Comparison of ENCODE assay signal across 23 cellular contexts in the genomic region with DNA sequence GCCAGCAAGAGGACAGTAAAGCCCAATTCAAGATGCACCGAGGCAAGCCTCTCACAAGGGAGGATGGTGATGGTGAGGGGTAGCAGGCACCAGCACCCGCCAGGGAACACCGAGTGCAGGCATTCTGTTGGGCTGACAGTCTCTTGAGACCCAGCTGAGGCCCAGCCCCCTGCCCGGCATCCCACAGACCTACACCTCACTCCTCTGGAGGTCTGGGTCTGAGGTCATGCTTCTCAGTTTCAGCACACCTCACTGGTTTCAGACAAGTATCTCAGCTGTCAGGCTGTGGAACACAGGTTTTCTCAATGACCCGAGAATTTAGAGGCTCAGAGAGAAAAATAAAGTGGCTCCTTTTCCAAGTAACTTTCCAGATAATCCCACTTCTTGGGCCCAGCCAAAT. TPM values are rescaled to one million over a fixed set of nuclear protein-coding genes. Genes with fewer than 3 reads are reported as not detected.
A peak's percentile ranks its signal among the peaks of the same experiment; 100 is the strongest.
DNase-seq lines count a peak whose midpoint lies in the region; ATAC-seq, FAIRE-seq and TF ChIP-seq lines count a peak whose summit lies in the region.
"Had no signal": no experiment of that assay in that cellular context is flagged by ENCODE, and none has a peak within 500 bp of the region (broad histone marks: within the 10 kb centered on the region; RNA-seq: fewer than 3 reads in every experiment).

No MANE protein-coding gene starts in this region.

- H3K4me3 Mint-ChIP-seq in stimulated activated naive B cell treated with anti-CD40 and anti-IgM and Interleukin-4, amounts not matched to agents 10 μg/mL and 1 μg/mL and 100 μg/mL, for 72 hours, result no peak overlapping the region
- H3K4me3 Mint-ChIP-seq in activated T-helper 1 cell treated with anti-CD3 and anti-CD28 coated beads, Interleukin-12 subunit alpha, Interleukin-12 subunit beta, Interleukin-2, Interleukin-4 antibody, amounts not matched to agents 30 ng/mL and 10 ng/mL and 1 ng/mL, durations not matched to agents 14 hours and 24 hours and 36 hours, result no peak overlapping the region

- FAIRE-seq in bronchial epithelial cell (lab: Jason Lieb, UNC), result peak; percentile 95
- FAIRE-seq: D721Med, RCC 7860 had no signal

- TF ChIP-seq CTCF in GM12865 (IDR thresholded peaks at IDR 0.05; ENCODE audit: insufficient read depth, low read depth, low read length, missing control alignments) (no peak), GM13977 (IDR thresholded peaks at IDR 0.05; ENCODE audit: extremely low read depth, insufficient read depth, missing control alignments) (no peak), bronchial epithelial cell (IDR thresholded peaks at IDR 0.05; ENCODE audit: insufficient read depth, low read length, severe bottlenecking) (no peak)

- H3K9me3 Mint-ChIP-seq in stimulated activated naive B cell treated with anti-CD40 and anti-IgM and Interleukin-4, amounts not matched to agents 10 μg/mL and 1 μg/mL and 100 μg/mL, for 72 hours, result no peaks in the 10 kb centered on the region
- no peaks in the 10 kb centered on the region for H3K9me3 Mint-ChIP-seq in activated T-helper 1 cell treated with anti-CD3 and anti-CD28 coated beads, Interleukin-12 subunit alpha, Interleukin-12 subunit beta, Interleukin-2, Interleukin-4 antibody, amounts not matched to agents 30 ng/mL and 10 ng/mL and 1 ng/mL, durations not matched to agents 14 hours and 24 hours and 36 hours

- ATAC-seq in stimulated activated naive B cell treated with anti-CD40 and anti-IgM and Interleukin-4, amounts not matched to agents 10 μg/mL and 1 μg/mL and 100 μg/mL, for 72 hours (replicated peaks), result no peak
- ATAC-seq: Right ventricle myocardium inferior had no signal

- H3K4me3 ChIP-seq in GM12865 (ENCODE audit: low read depth, low read length) (no peak overlapping the region), bronchial epithelial cell (ENCODE audit: low read depth, low read length) (no peak overlapping the region)

- intact Hi-C loops in activated T-helper 1 cell treated with anti-CD3 and anti-CD28 coated beads, Interleukin-12 subunit alpha, Interleukin-12 subunit beta, Interleukin-2, Interleukin-4 antibody, amounts not matched to agents 30 ng/mL and 10 ng/mL and 1 ng/mL, durations not matched to agents 14 hours and 24 hours and 36 hours (cut with micrococcal nuclease), result no loop called here

- in situ Hi-C loops in GM13977 (cut with MboI; ENCODE audit: low pct_unique_long_range_greater_than_20kb, low sequenced_read_pairs, unreplicated experiment), result loop anchor here (25.0 kb wide), 1 partner anchor 302 kb away; no protein-coding TSS in a partner anchor

- peaks cover 19 to 48% of the 10 kb centered on the region in 2 donors for H3K4me1 Mint-ChIP-seq in stimulated activated naive B cell treated with anti-CD40 and anti-IgM and Interleukin-4, amounts not matched to agents 10 μg/mL and 1 μg/mL and 100 μg/mL, for 72 hours
- H3K4me1 Mint-ChIP-seq in activated T-helper 1 cell treated with anti-CD3 and anti-CD28 coated beads, Interleukin-12 subunit alpha, Interleukin-12 subunit beta, Interleukin-2, Interleukin-4 antibody, amounts not matched to agents 30 ng/mL and 10 ng/mL and 1 ng/mL, durations not matched to agents 14 hours and 24 hours and 36 hours (ENCODE audit: low read depth), result no peaks in the 10 kb centered on the region

- H3K27me3 Mint-ChIP-seq in stimulated activated naive B cell treated with anti-CD40 and anti-IgM and Interleukin-4, amounts not matched to agents 10 μg/mL and 1 μg/mL and 100 μg/mL, for 72 hours, result no peaks in the 10 kb centered on the region
- no peaks in the 10 kb centered on the region for H3K27me3 Mint-ChIP-seq in activated T-helper 1 cell treated with anti-CD3 and anti-CD28 coated beads, Interleukin-12 subunit alpha, Interleukin-12 subunit beta, Interleukin-2, Interleukin-4 antibody, amounts not matched to agents 30 ng/mL and 10 ng/mL and 1 ng/mL, durations not matched to agents 14 hours and 24 hours and 36 hours (ENCODE audit: insufficient read depth)

- peaks cover 51 to 70% of the 10 kb centered on the region in 2 donors for H3K36me3 Mint-ChIP-seq in stimulated activated naive B cell treated with anti-CD40 and anti-IgM and Interleukin-4, amounts not matched to agents 10 μg/mL and 1 μg/mL and 100 μg/mL, for 72 hours
- peaks cover 43% of the 10 kb centered on the region for H3K36me3 Mint-ChIP-seq in activated T-helper 1 cell treated with anti-CD3 and anti-CD28 coated beads, Interleukin-12 subunit alpha, Interleukin-12 subunit beta, Interleukin-2, Interleukin-4 antibody, amounts not matched to agents 30 ng/mL and 10 ng/mL and 1 ng/mL, durations not matched to agents 14 hours and 24 hours and 36 hours (ENCODE audit: low read depth)

- DNase-seq in GM12865 (ENCODE audit: low read depth), result peak; percentile 41
- DNase-seq in GM13977 (ENCODE audit: low spot score), result peak; percentile 67
- DNase-seq in bronchial epithelial cell (ENCODE audit: low read depth), result no peak
- DNase-seq in stimulated activated naive B cell treated with anti-CD40 and anti-IgM and Interleukin-4, amounts not matched to agents 10 μg/mL and 1 μg/mL and 100 μg/mL, for 72 hours, result no peak
- no peak for DNase-seq in stimulated activated CD4-positive, alpha-beta T cell treated with anti-CD3 and anti-CD28 coated beads, Interleukin-1b, Interleukin-23, amount 100 ng/mL, for 48 hours
- no peak for DNase-seq in activated T-helper 1 cell treated with anti-CD3 and anti-CD28 coated beads, Interleukin-12 subunit alpha, Interleukin-12 subunit beta, Interleukin-2, Interleukin-4 antibody, amounts not matched to agents 30 ng/mL and 10 ng/mL and 1 ng/mL, durations not matched to agents 14 hours and 24 hours and 36 hours (ENCODE audit: low spot score)
- DNase-seq in activated naive CD4-positive, alpha-beta T cell treated with anti-CD3 and anti-CD28 coated beads, Interleukin-2, amount 50 U/mL, for 16 hours, result no peak
- DNase-seq: DMS53, GDM1, GOT3, HCEC 1CT, KG1, MV-4-11, NCI-H1105 treated with DMSO at 0.1 percent for 48 hours, NCI-H2081, NCI-H2171 treated with DMSO at 0.1 percent for 48 hours, NCI-H524 treated with DMSO at 0.1 percent for 48 hours, OCI-M1 had no signal

- peaks cover 69% of the 10 kb centered on the region for H3K36me3 ChIP-seq in bronchial epithelial cell (ENCODE audit: control insufficient read depth, insufficient read depth, low read length)

- peak overlapping the region; percentile 59 for H3K27ac Mint-ChIP-seq in stimulated activated naive B cell treated with anti-CD40 and anti-IgM and Interleukin-4, amounts not matched to agents 10 μg/mL and 1 μg/mL and 100 μg/mL, for 72 hours
- H3K27ac Mint-ChIP-seq in activated T-helper 1 cell treated with anti-CD3 and anti-CD28 coated beads, Interleukin-12 subunit alpha, Interleukin-12 subunit beta, Interleukin-2, Interleukin-4 antibody, amounts not matched to agents 30 ng/mL and 10 ng/mL and 1 ng/mL, durations not matched to agents 14 hours and 24 hours and 36 hours, result no peak overlapping the region

- H3K27me3 ChIP-seq in bronchial epithelial cell (ENCODE audit: control insufficient read depth, insufficient read depth, low read length), result no peaks in the 10 kb centered on the region

RNA-seq across cellular contexts. Expression of a gene that starts 27.7 kb away (rescaled TPM):
- 0.53 and 1.2 TPM in 2 replicates for total RNA-seq in bronchial epithelial cell
- 0.20 TPM in 1 of 2 replicates, not detected in the other for total RNA-seq in activated T-helper 1 cell treated with anti-CD3 and anti-CD28 coated beads, Interleukin-12 subunit alpha, Interleukin-12 subunit beta, Interleukin-2, Interleukin-4 antibody, amounts not matched to agents 30 ng/mL and 10 ng/mL and 1 ng/mL, durations not matched to agents 14 hours and 24 hours and 36 hours
- total RNA-seq: HT1080, SK-MEL-5 had no signal

RNA-seq across cellular contexts. Expression of a gene that starts 59.1 kb away (rescaled TPM):
- 53.2 and 140 TPM in 2 replicates for total RNA-seq in bronchial epithelial cell
- not detected in 2 replicates for total RNA-seq in activated T-helper 1 cell treated with anti-CD3 and anti-CD28 coated beads, Interleukin-12 subunit alpha, Interleukin-12 subunit beta, Interleukin-2, Interleukin-4 antibody, amounts not matched to agents 30 ng/mL and 10 ng/mL and 1 ng/mL, durations not matched to agents 14 hours and 24 hours and 36 hours

Comparison
In these comparisons a context has a peak if more than half of its experiments do, and no peak if none do; other contexts are left out.
1. DNase-seq: peak in GM12865 (single experiment) and GM13977 (single experiment); none in bronchial epithelial cell (single experiment), stimulated activated naive B cell treated with anti-CD40 and anti-IgM and Interleukin-4, amounts not matched to agents 10 μg/mL and 1 μg/mL and 100 μg/mL, for 72 hours (single experiment), stimulated activated CD4-positive, alpha-beta T cell treated with anti-CD3 and anti-CD28 coated beads, Interleukin-1b, Interleukin-23, amount 100 ng/mL, for 48 hours (single experiment), activated T-helper 1 cell treated with anti-CD3 and anti-CD28 coated beads, Interleukin-12 subunit alpha, Interleukin-12 subunit beta, Interleukin-2, Interleukin-4 antibody, amounts not matched to agents 30 ng/mL and 10 ng/mL and 1 ng/mL, durations not matched to agents 14 hours and 24 hours and 36 hours (single experiment) and activated naive CD4-positive, alpha-beta T cell treated with anti-CD3 and anti-CD28 coated beads, Interleukin-2, amount 50 U/mL, for 16 hours (single experiment).
2. RNA of a gene that starts 59.1 kb away (total RNA-seq): 53.2 to 140 TPM in bronchial epithelial cell; not detected in activated T-helper 1 cell treated with anti-CD3 and anti-CD28 coated beads, Interleukin-12 subunit alpha, Interleukin-12 subunit beta, Interleukin-2, Interleukin-4 antibody, amounts not matched to agents 30 ng/mL and 10 ng/mL and 1 ng/mL, durations not matched to agents 14 hours and 24 hours and 36 hours; every median in the first group is over 10 times any median in the second.